Comparison of ENCODE assay signal across 8 cellular contexts in the genomic region with DNA sequence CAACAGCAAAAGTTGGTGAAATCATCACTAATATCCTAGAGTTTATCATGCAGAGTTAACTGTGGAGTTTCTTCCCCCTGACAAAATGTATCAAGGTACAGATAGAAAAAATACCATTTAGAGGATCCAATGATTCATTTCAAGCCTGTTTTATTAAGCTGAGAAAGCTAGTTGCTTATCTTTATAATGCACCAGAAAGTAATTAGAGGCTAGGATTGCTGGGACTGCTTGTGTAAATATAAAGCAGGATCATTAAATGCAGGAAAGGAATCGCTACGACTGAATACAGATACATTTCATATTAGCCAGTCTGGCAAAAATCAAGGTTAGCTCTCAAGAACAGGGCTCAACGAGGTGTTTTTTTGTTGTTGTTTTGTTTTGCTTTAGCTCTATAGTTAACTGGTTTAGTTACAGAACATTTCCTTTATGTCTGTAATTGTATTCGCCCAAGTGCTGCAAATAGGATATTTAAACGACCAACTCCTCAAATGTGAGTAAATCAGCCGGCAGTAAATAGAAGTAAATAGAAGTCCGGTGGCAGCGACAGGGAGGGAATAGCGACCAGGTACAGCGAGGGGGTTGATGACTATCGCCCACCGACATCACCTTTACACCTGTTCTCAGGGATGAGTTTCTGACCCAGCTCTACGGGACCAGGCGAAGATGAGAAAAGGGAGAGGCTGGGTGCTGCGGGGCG. TPM values are rescaled to one million over a fixed set of nuclear protein-coding genes. Genes with fewer than 3 reads are reported as not detected.
DNase-seq lines count a peak whose midpoint lies in the region; ATAC-seq and TF ChIP-seq lines count a peak whose summit lies in the region.

No MANE protein-coding gene starts in this region.

- H4K20me1 ChIP-seq in fibroblast of lung (ENCODE audit: control insufficient read depth, extremely low read depth, insufficient read depth, low read length), result no peaks in the 10 kb centered on the region

- peaks cover 52% of the 10 kb centered on the region for H3K79me2 ChIP-seq in fibroblast of lung (ENCODE audit: control insufficient read depth, insufficient read depth, low read length)

- peak overlapping the region; percentile 75 for H3K27ac ChIP-seq in RWPE1
- peak overlapping the region; percentile 93 for H3K27ac ChIP-seq in fibroblast of lung (ENCODE audit: insufficient read depth, low read length)

- no peaks in the 10 kb centered on the region for H3K9me3 Mint-ChIP-seq in activated CD4-positive, alpha-beta T cell treated with anti-CD3 and anti-CD28 coated beads for 36 hours (ENCODE audit: low read depth)

- ATAC-seq in activated CD4-positive, alpha-beta T cell treated with anti-CD3 and anti-CD28 coated beads for 36 hours, result no peak
- ATAC-seq in HG02571 (IDR thresholded peaks at IDR 0.05; ENCODE audit: unreplicated experiment) (no peak), HG03439 (IDR thresholded peaks at IDR 0.05; ENCODE audit: unreplicated experiment) (no peak)

- no peaks in the 10 kb centered on the region for H3K9me3 ChIP-seq in fibroblast of lung (ENCODE audit: control insufficient read depth, insufficient read depth, low read depth, low read length)

- peaks cover 70% of the 10 kb centered on the region for H3K4me1 Mint-ChIP-seq in activated CD4-positive, alpha-beta T cell treated with anti-CD3 and anti-CD28 coated beads for 36 hours

- H3K27me3 ChIP-seq in fibroblast of lung (ENCODE audit: control insufficient read depth, insufficient read depth, low read length), result no peaks in the 10 kb centered on the region

- POLR2A ChIA-PET in activated CD4-positive, alpha-beta T cell treated with anti-CD3 and anti-CD28 coated beads for 36 hours (lab: Charles Lee), result interaction anchor here (0.6 to 1.6 kb wide), 4 partner anchors 14 to 408 kb away, joined by 3 to 9 read pairs (median 4); partner anchors contain the start of gene PNRC1
- POLR2A ChIA-PET in RWPE1 (lab: Yijun Ruan, JAX; ENCODE audit: low non-redundant PET), result no interaction called here

- intact Hi-C loops in activated CD4-positive, alpha-beta T cell treated with anti-CD3 and anti-CD28 coated beads for 36 hours (cut with DNase I, micrococcal nuclease), result loop anchor here (1.0 to 10.0 kb wide), 11 partner anchors 53 to 1236 kb away; partner anchors contain the start of genes LYRM2 (in 1 of the 2), MAP3K7 (in 1 of the 2), PM20D2 (in 1 of the 2) and PNRC1 (in 1 of the 2)

- H2AFZ ChIP-seq in fibroblast of lung (ENCODE audit: low read length), result peak overlapping the region; percentile 63

- CTCF ChIA-PET in activated CD4-positive, alpha-beta T cell treated with anti-CD3 and anti-CD28 coated beads for 36 hours (lab: Charles Lee), result interaction anchor here (0.8 to 8.2 kb wide), 7 partner anchors 10 to 110 kb away, joined by 3 to 74 read pairs (median 5); partner anchors contain the start of gene ANKRD6
- CTCF ChIA-PET in RWPE1 (lab: Yijun Ruan, JAX), result no interaction called here

- peak overlapping the region; percentile 98 for H3K9ac ChIP-seq in fibroblast of lung (ENCODE audit: insufficient read depth, low read length)

- DNase-seq in activated CD4-positive, alpha-beta T cell treated with anti-CD3 and anti-CD28 coated beads for 36 hours, result no peak
- no peak for DNase-seq in activated CD4-positive, alpha-beta T cell treated with anti-CD3 and anti-CD28 coated beads, Interleukin-2, amount 50 U/mL, for 4 hours
- DNase-seq in RWPE1 (ENCODE audit: low spot score) (no peak), fibroblast of lung (ENCODE audit: low read depth in 2 of 2) (peak in 1 of 2 donors; percentile 21), pons (ENCODE audit: low spot score) (peak; percentile 36), GM03348 (ENCODE audit: low spot score) (no peak)

- no peaks in the 10 kb centered on the region for H3K36me3 ChIP-seq in fibroblast of lung (ENCODE audit: control insufficient read depth, insufficient read depth, low read length)

- peak overlapping the region; percentile 97 for H3K27ac Mint-ChIP-seq in activated CD4-positive, alpha-beta T cell treated with anti-CD3 and anti-CD28 coated beads for 36 hours

- TF ChIP-seq CTCF in RWPE1 (conservative IDR thresholded peaks at IDR 0.05; ENCODE audit: low read depth), result no peak
- TF ChIP-seq CTCF in fibroblast of lung (conservative IDR thresholded peaks at IDR 0.05 in 1 of 2, IDR thresholded peaks at IDR 0.05 in 1 of 2; ENCODE audit: low read depth in 1 of 2, low read length in 2 of 2), result no peak

- H3K4me1 ChIP-seq in fibroblast of lung (ENCODE audit: control insufficient read depth, extremely low read depth, insufficient read depth, low read length), result no peaks in the 10 kb centered on the region

- peak overlapping the region; percentile 91 for H3K4me3 Mint-ChIP-seq in activated CD4-positive, alpha-beta T cell treated with anti-CD3 and anti-CD28 coated beads for 36 hours

- H3K36me3 Mint-ChIP-seq in activated CD4-positive, alpha-beta T cell treated with anti-CD3 and anti-CD28 coated beads for 36 hours (ENCODE audit: low read depth), result peaks cover 10% of the 10 kb centered on the region

- H3K4me3 ChIP-seq in fibroblast of lung (replicated peaks in 1 of 4; ENCODE audit: control extremely low read depth in 1 of 4, insufficient read depth in 1 of 4, low read depth in 3 of 4, low read length in 4 of 4), result peak overlapping the region; percentile 72 to 88 (median 76)

- no peaks in the 10 kb centered on the region for H3K27me3 Mint-ChIP-seq in activated CD4-positive, alpha-beta T cell treated with anti-CD3 and anti-CD28 coated beads for 36 hours

- H3K4me2 ChIP-seq in fibroblast of lung (ENCODE audit: extremely low read depth, insufficient read depth, low read length), result peak overlapping the region; percentile 60

RNA-seq across cellular contexts. Expression of gene UBE2J1, which starts 0.7 kb away (rescaled TPM):
- total RNA-seq in activated CD4-positive, alpha-beta T cell treated with anti-CD3 and anti-CD28 coated beads for 36 hours, result 10 to 100 TPM; 18.7 to 21.7 TPM
- total RNA-seq in fibroblast of lung, result 22.6 and 27.6 TPM in 2 replicates
- 45.1 and 53.6 TPM in 2 replicates for polyA plus RNA-seq in fibroblast of lung
- polyA plus RNA-seq in fibroblast of lung (2012), result 30.7 and 35.1 TPM in 2 replicates
- 7.5 and 8.2 TPM in 2 replicates for polyA minus RNA-seq in fibroblast of lung (ENCODE audit: low replicate concordance)

RNA-seq across cellular contexts. Expression of gene GABRR2, which starts 36.7 kb away (rescaled TPM):
- total RNA-seq in activated CD4-positive, alpha-beta T cell treated with anti-CD3 and anti-CD28 coated beads for 36 hours, result under 1 TPM; 0.14 to 0.49 TPM
- 0.17 and 0.26 TPM in 2 replicates for total RNA-seq in fibroblast of lung
- 0.05 TPM in 2 replicates for polyA plus RNA-seq in fibroblast of lung
- 0.07 TPM in 1 of 2 replicates, not detected in the other for polyA plus RNA-seq in fibroblast of lung (2012)
- polyA minus RNA-seq in fibroblast of lung (ENCODE audit: low replicate concordance), result not detected in 2 replicates
